ENCODE assay signal across 14 cellular contexts in genomic region chr17:17846003-17846402, GRCh38.
"Had no signal": no experiment of that assay in that cellular context is flagged by ENCODE, and none has a peak within 500 bp of the region (broad histone marks: within the 10 kb centered on the region; RNA-seq: fewer than 3 reads in every experiment).

No MANE protein-coding gene starts in this region.

- H3K27me3 ChIP-seq: body of pancreas, hepatocyte, spleen, testis had no signal

- H3K4me3 ChIP-seq: body of pancreas, hepatocyte, spleen, testis had no signal

- H2AFZ ChIP-seq: hepatocyte had no signal

- FAIRE-seq: kidney had no signal

- H3K27ac ChIP-seq: body of pancreas, hepatocyte, spleen, testis had no signal

- ATAC-seq: body of pancreas; effector memory CD8-positive, alpha-beta T cell; sciatic nerve had no signal

- H3K79me2 ChIP-seq: hepatocyte had no signal

- H3K4me3 Mint-ChIP-seq: effector memory CD8-positive, alpha-beta T cell had no signal

- H3K4me2 ChIP-seq: hepatocyte had no signal

- DNase-seq: activated CD4-positive, alpha-beta T cell treated with anti-CD3 and anti-CD28 coated beads, Interleukin-2, amount 50 U/mL, for 4 hours; activated CD8-positive, alpha-beta memory T cell treated with anti-CD3 and anti-CD28 coated beads, Interleukin-2, amount 50 U/mL, for 48 hours; activated naive CD4-positive, alpha-beta T cell; amniotic stem cell; body of pancreas; effector memory CD8-positive, alpha-beta T cell; erythroblast; kidney; spleen; stimulated activated CD4-positive, alpha-beta T cell treated with anti-CD3 and anti-CD28 coated beads, Interleukin-1b, Interleukin-23, amount 100 ng/mL, for 48 hours; stimulated activated naive CD4-positive, alpha-beta T cell; testis had no signal

- H3K27me3 Mint-ChIP-seq: effector memory CD8-positive, alpha-beta T cell had no signal

- H3K9me3 ChIP-seq: body of pancreas, spleen, testis had no signal

- H3K9me3 Mint-ChIP-seq: effector memory CD8-positive, alpha-beta T cell had no signal
